Comparison of ENCODE assay signal across 19 cellular contexts in the genomic region with DNA sequence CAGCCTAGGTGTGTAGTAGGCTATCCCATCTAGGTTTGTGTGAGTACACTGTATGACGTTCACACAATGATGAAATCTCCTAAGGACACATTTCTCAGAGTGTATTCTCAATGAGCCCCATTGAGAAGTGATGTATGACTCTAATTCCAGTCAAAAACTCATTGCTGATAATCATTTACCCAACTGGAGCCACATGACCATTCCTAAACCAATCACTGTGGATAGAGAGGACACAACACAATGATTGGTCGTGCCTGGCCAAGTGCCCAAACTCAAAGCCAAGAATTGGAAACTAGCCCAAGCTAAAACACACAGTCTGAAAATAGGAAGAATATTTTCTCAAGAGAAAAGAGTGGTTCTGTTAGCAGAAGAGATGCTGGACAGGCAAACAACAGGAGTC.
DNase-seq lines count a peak whose midpoint lies in the region; ATAC-seq and TF ChIP-seq lines count a peak whose summit lies in the region.
"Had no signal": no experiment of that assay in that cellular context is flagged by ENCODE, and none has a peak within 500 bp of the region (broad histone marks: within the 10 kb centered on the region; RNA-seq: fewer than 3 reads in every experiment).

No MANE protein-coding gene starts in this region.

- WGBS in adrenal gland, 4 donors: 64 to 79% (median 71%) methylated on average over 1 to 2 of the region's 2 CpGs

- H3K4me1 ChIP-seq in adrenal gland (replicated peaks in 1 of 2) (no peaks in the 10 kb centered on the region), PC-3 (ENCODE audit: insufficient read depth, low read length) (no peaks in the 10 kb centered on the region)

- H2AFZ ChIP-seq in PC-3 (ENCODE audit: low read length): no peak overlapping the region

- intact Hi-C loops in adrenal gland (cut with DNase I): no loop called here
- intact Hi-C loops in PC-3 (cut with micrococcal nuclease): no loop called here

- no peaks in the 10 kb centered on the region for H4K20me1 ChIP-seq in PC-3 (ENCODE audit: low read length)
- H4K20me1 ChIP-seq: BLaER1 treated with 17β-estradiol and CSF1 and Interleukin-3, amounts not matched to agents 10 nM and 100 nM had no signal

- TF ChIP-seq POLR2A in adrenal gland (IDR thresholded peaks at IDR 0.05): no peak

- no peak overlapping the region for H3K9ac ChIP-seq in PC-3 (ENCODE audit: low read length)
- H3K9ac ChIP-seq: BLaER1 treated with 17β-estradiol and CSF1 and Interleukin-3, amounts not matched to agents 10 nM and 100 nM had no signal

- no TSS peak for BruUV-seq in PC-3 (replicated peaks; lab: Mats Ljungman, UMichigan)

- no peaks in the 10 kb centered on the region for H3K79me2 ChIP-seq in PC-3 (ENCODE audit: low read length)

- POLR2A ChIA-PET in PC-3 (lab: Charles Lee; ENCODE audit: unreplicated experiment): no interaction called here

- DNase-seq in adrenal gland (peak in 4 of 7 donors; percentile 19 to 59 (median 24)), epithelial cell of proximal tubule (ENCODE audit: low read depth) (peak; percentile 53), kidney tubule cell (ENCODE audit: low spot score) (peak; percentile 53), renal cortical epithelial cell (ENCODE audit: low read depth) (peak; percentile 66), PC-3 (no peak), NCI-H2227 treated with DMSO at 0.1 percent for 48 hours (lab: John Stamatoyannopoulos, UW) (no peak)
- DNase-seq in activated effector memory CD4-positive, alpha-beta T cell treated with anti-CD3 and anti-CD28 coated beads, Interleukin-2, amount 50 U/mL, for 16 hours: no peak
- DNase-seq: 8988T; ACHN; AML-193; Caco-2; Calu3; CD4-positive, alpha-beta T cell; CD8-positive, alpha-beta T cell; DMS79 treated with DMSO at 0.1 percent for 48 hours; GF-D8 had no signal

- H3K9me3 ChIP-seq in adrenal gland (replicated peaks in 1 of 3) (no peaks in the 10 kb centered on the region), PC-3 (ENCODE audit: low read length) (no peaks in the 10 kb centered on the region)
- H3K9me3 ChIP-seq: BLaER1 treated with 17β-estradiol and CSF1 and Interleukin-3, amounts not matched to agents 10 nM and 100 nM; Caco-2 had no signal

- H3F3A ChIP-seq in PC-3 (ENCODE audit: low read length, unreplicated experiment): no peaks in the 10 kb centered on the region

- H3K27me3 ChIP-seq in adrenal gland (no peaks in the 10 kb centered on the region), PC-3 (ENCODE audit: low read length) (no peaks in the 10 kb centered on the region)
- H3K27me3 ChIP-seq: BLaER1 treated with 17β-estradiol and CSF1 and Interleukin-3, amounts not matched to agents 10 nM and 100 nM had no signal

- no peak for TF ChIP-seq CTCF in adrenal gland (IDR thresholded peaks at IDR 0.05)
- no peak for TF ChIP-seq CTCF in epithelial cell of proximal tubule (conservative IDR thresholded peaks at IDR 0.05; ENCODE audit: low read depth, low read length)
- TF ChIP-seq CTCF in PC-3 (conservative IDR thresholded peaks at IDR 0.05; ENCODE audit: low read depth, low read length): no peak

- H3K9me2 ChIP-seq in PC-3 (replicated peaks; ENCODE audit: low read length): no peaks in the 10 kb centered on the region

- CTCF ChIA-PET in PC-3 (lab: Charles Lee): interaction anchor here (0.6 kb wide), 1 partner anchor 103 kb away, joined by 5 read pairs; no protein-coding TSS in a partner anchor

- H3K27ac ChIP-seq in adrenal gland (no peak overlapping the region), PC-3 (ENCODE audit: low read length) (no peak overlapping the region)
- H3K27ac ChIP-seq: BLaER1 treated with 17β-estradiol and CSF1 and Interleukin-3, amounts not matched to agents 10 nM and 100 nM; C4-2B had no signal

- no peaks in the 10 kb centered on the region for H3K36me3 ChIP-seq in adrenal gland (replicated peaks in 1 of 2)
- H3K36me3 ChIP-seq in PC-3 (ENCODE audit: low read depth, low read length): no peaks in the 10 kb centered on the region
- H3K36me3 ChIP-seq: BLaER1 treated with 17β-estradiol and CSF1 and Interleukin-3, amounts not matched to agents 10 nM and 100 nM had no signal

- H3K4me2 ChIP-seq in PC-3 (ENCODE audit: low read length): no peak overlapping the region
- H3K4me2 ChIP-seq: BLaER1 treated with 17β-estradiol and CSF1 and Interleukin-3, amounts not matched to agents 10 nM and 100 nM had no signal

- no peak for ATAC-seq in PC-3
- ATAC-seq in GM19351 (IDR thresholded peaks at IDR 0.05; ENCODE audit: unreplicated experiment): no peak
- ATAC-seq: CD8-positive, alpha-beta T cell had no signal

- no peak overlapping the region for H3K4me3 ChIP-seq in adrenal gland
- H3K4me3 ChIP-seq in epithelial cell of proximal tubule (ENCODE audit: low read depth, low read length): no peak overlapping the region
- H3K4me3 ChIP-seq in PC-3 (ENCODE audit: low read length): no peak overlapping the region
- H3K4me3 ChIP-seq: BLaER1 treated with 17β-estradiol and CSF1 and Interleukin-3, amounts not matched to agents 10 nM and 100 nM had no signal

Comparison
In these comparisons a context has a peak if more than half of its experiments do, and no peak if none do; other contexts are left out.
1. DNase-seq: peak in adrenal gland (4 of 7), epithelial cell of proximal tubule (single experiment), kidney tubule cell (single experiment) and renal cortical epithelial cell (single experiment); none in PC-3 (single experiment), NCI-H2227 treated with DMSO at 0.1 percent for 48 hours (single experiment) and activated effector memory CD4-positive, alpha-beta T cell treated with anti-CD3 and anti-CD28 coated beads, Interleukin-2, amount 50 U/mL, for 16 hours (single experiment).